Comparison of ENCODE assay signal across 8 cellular contexts in genomic region chr15:34109775-34110663, GRCh38. TPM values are rescaled to one million over a fixed set of nuclear protein-coding genes. Genes with fewer than 3 reads are reported as not detected.
DNase-seq lines count a peak whose midpoint lies in the region; TF ChIP-seq lines count a peak whose summit lies in the region.

No MANE protein-coding gene starts in this region.

- H3K4me3 ChIP-seq in dorsolateral prefrontal cortex: no peak overlapping the region
- no peak overlapping the region for H3K4me3 ChIP-seq in osteoblast (ENCODE audit: insufficient read depth, low read length)
- H3K4me3 ChIP-seq in vagina: no peak overlapping the region

- H2AFZ ChIP-seq in osteoblast (ENCODE audit: low read length): no peak overlapping the region

- TF ChIP-seq CTCF in GM10248 (IDR thresholded peaks at IDR 0.05; ENCODE audit: control extremely low read depth, extremely low read depth, low read depth, missing control alignments) (peak; percentile 66), dorsolateral prefrontal cortex (IDR thresholded peaks at IDR 0.05 in 54 of 56, conservative IDR thresholded peaks at IDR 0.05 in 2 of 56; ENCODE audit: low read depth in 1 of 56, partially characterized antibody in 56 of 56) (peak in 55 of 56 donors; percentile 32 to 65 (median 50)), osteoblast (IDR thresholded peaks at IDR 0.05; ENCODE audit: extremely low read depth, low read depth, low read length) (peak; percentile 72), vagina (IDR thresholded peaks at IDR 0.05) (peak in 1 of 3 experiments; percentile 21)

- H3K9me3 ChIP-seq in osteoblast (ENCODE audit: low read depth, low read length) (no peaks in the 10 kb centered on the region), vagina (no peaks in the 10 kb centered on the region)

- H3K36me3 ChIP-seq in osteoblast (ENCODE audit: insufficient read depth, low read length) (no peaks in the 10 kb centered on the region), vagina (no peaks in the 10 kb centered on the region)

- H3K4me1 ChIP-seq in osteoblast (ENCODE audit: insufficient read depth, low read length) (no peaks in the 10 kb centered on the region), vagina (no peaks in the 10 kb centered on the region)

- no peaks in the 10 kb centered on the region for H4K20me1 ChIP-seq in osteoblast (ENCODE audit: insufficient read depth, low read length)

- H3K4me2 ChIP-seq in osteoblast (ENCODE audit: insufficient read depth, low read length): no peak overlapping the region

- H3K79me2 ChIP-seq in osteoblast (ENCODE audit: insufficient read depth, low read length): no peaks in the 10 kb centered on the region

- CTCF ChIA-PET in GM10248 (lab: Yijun Ruan, JAX): interaction anchor here (0.7 to 4.9 kb wide), 33 partner anchors 9 to 478 kb away, joined by 3 to 64 read pairs (median 6); partner anchors contain the start of genes KATNBL1, LPCAT4, NOP10 and NUTM1

- intact Hi-C loops in dorsolateral prefrontal cortex (cut with DNase I): loop anchor here in 1 of 2 donors (10.0 kb wide), 1 partner anchor 225 kb away; the partner anchor contains the start of gene SLC12A6
- intact Hi-C loops in vagina (cut with DNase I): no loop called here

- no peak overlapping the region for H3K27ac ChIP-seq in dorsolateral prefrontal cortex
- H3K27ac ChIP-seq in osteoblast (ENCODE audit: low read depth, low read length): no peak overlapping the region
- no peak overlapping the region for H3K27ac ChIP-seq in vagina

- peak; percentile 36 for DNase-seq in AG08395 (ENCODE audit: low spot score)
- DNase-seq in GM10248 (ENCODE audit: extremely low spot score): peak; percentile 31
- peak; percentile 9 to 36 for DNase-seq in NOMO-1 (lab: John Stamatoyannopoulos, UW; ENCODE audit: unreplicated experiment in 2 of 2)
- no peak for DNase-seq in dorsolateral prefrontal cortex
- DNase-seq in osteoblast (ENCODE audit: insufficient read length, low spot score, missing footprints): no peak
- no peak for DNase-seq in GM19238 (ENCODE audit: insufficient read length, low spot score)
- no peak for DNase-seq in HuH-7 (ENCODE audit: low spot score)
- no peak for DNase-seq in vagina (ENCODE audit: extremely low spot score in 2 of 2)

- peaks cover 0 to 6% (median 0%) of the 10 kb centered on the region in 45 donors for H3K27me3 ChIP-seq in dorsolateral prefrontal cortex
- H3K27me3 ChIP-seq in osteoblast (ENCODE audit: insufficient read depth, low read length): no peaks in the 10 kb centered on the region
- H3K27me3 ChIP-seq in vagina: no peaks in the 10 kb centered on the region

- POLR2A ChIA-PET in GM10248 (lab: Yijun Ruan, JAX): interaction anchor here (0.9 kb wide), 1 partner anchor 100 kb away, joined by 5 read pairs; the partner anchor contains the start of gene KATNBL1

- TF ChIP-seq POLR2A in vagina (IDR thresholded peaks at IDR 0.05): no peak

RNA-seq across cellular contexts. Expression of gene PGBD4, which starts 8.1 kb away (rescaled TPM):
- total RNA-seq in dorsolateral prefrontal cortex: 1 to 10 TPM; 2.6 to 6.9 (median 4.9) TPM
- 1.8 and 2.1 TPM in 2 replicates for total RNA-seq in osteoblast
- total RNA-seq in vagina: 1.5 TPM

RNA-seq across cellular contexts. Expression of gene EMC7, which starts 8.4 kb away (rescaled TPM):
- total RNA-seq in dorsolateral prefrontal cortex (10 to 100 TPM; 37.5 to 71.0 (median 53.4) TPM), osteoblast (40.5 and 48.0 TPM in 2 replicates), vagina (31.4 TPM)

Comparison
In these comparisons a context has a peak if more than half of its experiments do, and no peak if none do; other contexts are left out.
1. DNase-seq: peak in AG08395 (single experiment), GM10248 (single experiment) and NOMO-1 (2 of 2); none in dorsolateral prefrontal cortex (0 of 10), osteoblast (single experiment), GM19238 (single experiment), HuH-7 (single experiment) and vagina (0 of 2).